Comparison of ENCODE assay signal across 10 cellular contexts in the genomic region with DNA sequence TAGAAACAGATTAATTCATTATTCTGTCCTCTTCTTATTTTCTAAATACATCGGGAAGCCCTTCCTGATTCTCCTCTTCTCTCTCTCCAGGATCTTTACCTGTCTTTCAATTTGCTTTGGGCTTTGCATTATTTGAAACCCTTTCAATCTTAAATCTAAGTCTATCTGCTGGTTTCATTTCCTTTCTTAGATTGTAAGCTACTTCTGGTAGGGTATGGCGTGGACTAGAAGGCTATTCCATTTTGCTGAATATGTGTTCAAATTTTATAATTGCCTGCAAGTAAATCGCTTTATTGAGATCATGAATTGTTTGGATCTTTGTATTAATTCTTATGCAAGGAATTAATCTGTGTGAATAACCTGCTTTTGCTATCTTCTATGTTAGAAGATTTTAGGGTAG.
DNase-seq lines count a peak whose midpoint lies in the region; ATAC-seq lines count a peak whose summit lies in the region.
"Had no signal": no experiment of that assay in that cellular context is flagged by ENCODE, and none has a peak within 500 bp of the region (broad histone marks: within the 10 kb centered on the region; RNA-seq: fewer than 3 reads in every experiment).

No MANE protein-coding gene starts in this region.

- H3K4me1 Mint-ChIP-seq in central memory CD8-positive, alpha-beta T cell = peaks cover 66% of the 10 kb centered on the region

- peaks cover 9% of the 10 kb centered on the region for H3K36me3 Mint-ChIP-seq in central memory CD8-positive, alpha-beta T cell (ENCODE audit: insufficient read depth)

- H3K4me3 Mint-ChIP-seq in central memory CD8-positive, alpha-beta T cell = no peak overlapping the region

- ATAC-seq in GM18519 (IDR thresholded peaks at IDR 0.05; ENCODE audit: low FRiP score, unreplicated experiment) = peak; percentile 2
- ATAC-seq in GM19452 (IDR thresholded peaks at IDR 0.05; ENCODE audit: unreplicated experiment) = peak; percentile 8
- ATAC-seq in HG03108 (IDR thresholded peaks at IDR 0.05; ENCODE audit: unreplicated experiment) = peak; percentile 9
- no peak for ATAC-seq in central memory CD8-positive, alpha-beta T cell (replicated peaks; ENCODE audit: extremely low read depth, poor library complexity, severe bottlenecking)

- no peaks in the 10 kb centered on the region for H3K9me3 Mint-ChIP-seq in central memory CD8-positive, alpha-beta T cell

- no peak for DNase-seq in central memory CD8-positive, alpha-beta T cell (ENCODE audit: low spot score in 2 of 2)
- DNase-seq in KG1 (lab: John Stamatoyannopoulos, UW) (no peak), iPS-NIHi7 (ENCODE audit: extremely low spot score) (no peak), DMS79 (lab: John Stamatoyannopoulos, UW) (no peak)
- DNase-seq: activated CD4-positive, alpha-beta T cell treated with anti-CD3 and anti-CD28 coated beads, Interleukin-2, amount 50 U/mL, for 4 hours; IMR-90; NCI-H187 had no signal

- H3K27ac Mint-ChIP-seq in central memory CD8-positive, alpha-beta T cell (ENCODE audit: low read depth) = peak overlapping the region; percentile 27

- H3K27me3 Mint-ChIP-seq in central memory CD8-positive, alpha-beta T cell = no peaks in the 10 kb centered on the region
